In the genomic region with DNA sequence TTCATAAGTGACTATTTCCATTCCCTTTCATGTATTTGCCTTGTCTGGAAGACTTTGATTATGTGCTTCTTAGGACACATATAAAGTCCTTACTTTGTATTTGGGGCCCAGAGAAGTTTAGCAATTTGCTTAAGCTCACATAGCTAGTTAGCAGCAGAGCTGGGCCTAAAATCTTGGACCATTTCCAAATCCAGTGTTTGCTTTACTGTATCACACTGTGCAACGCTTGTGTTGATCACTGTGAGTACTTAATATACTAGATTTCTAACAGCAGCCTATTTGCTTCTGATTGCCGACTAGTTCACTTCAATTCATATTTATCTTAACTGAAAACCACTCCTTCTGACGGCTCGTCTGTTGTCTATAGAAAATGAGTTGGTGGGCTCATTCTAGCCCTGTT, we compare ENCODE assay signal across 17 cellular contexts. TPM values are rescaled to one million over a fixed set of nuclear protein-coding genes. Genes with fewer than 3 reads are reported as not detected.
DNase-seq lines count a peak whose midpoint lies in the region; ATAC-seq, FAIRE-seq and TF ChIP-seq lines count a peak whose summit lies in the region.
"Had no signal": no experiment of that assay in that cellular context is flagged by ENCODE, and none has a peak within 500 bp of the region (broad histone marks: within the 10 kb centered on the region; RNA-seq: fewer than 3 reads in every experiment).

No MANE protein-coding gene starts in this region.

- H3K9me3 Mint-ChIP-seq in CD8-positive, alpha-beta T cell = no peaks in the 10 kb centered on the region
- H3K9me3 Mint-ChIP-seq in stimulated activated memory B cell treated with anti-CD40 and anti-IgM and Interleukin-4, amounts not matched to agents 10 μg/mL and 1 μg/mL and 100 μg/mL, for 72 hours = no peaks in the 10 kb centered on the region
- H3K9me3 Mint-ChIP-seq: activated B cell treated with CpG ODN at 0.5 μM for 24 hours; activated T-helper 17 cell treated with anti-CD3 and anti-CD28 coated beads, Interleukin-2, amount 50 U/mL, for 72 hours; T-helper 1 cell treated with Interleukin-12 subunit alpha and Interleukin-12 subunit beta and Interleukin-4 antibody, amounts not matched to agents 30 μg/mL and 1 μg/mL, for 36 hours had no signal

- TF ChIP-seq POLR2A in H54 (IDR thresholded peaks at IDR 0.05; ENCODE audit: low read depth, low read length) = no peak

- CTCF ChIA-PET in CD8-positive, alpha-beta T cell (lab: Charles Lee) = interaction anchor here (0.7 to 7.2 kb wide), 11 partner anchors 9 to 104 kb away, joined by 3 to 58 read pairs (median 4); no protein-coding TSS in a partner anchor

- H3K4me3 ChIP-seq in CD8-positive, alpha-beta T cell (ENCODE audit: low read depth, low read length) = no peak overlapping the region
- H3K4me3 ChIP-seq in colonic mucosa = no peak overlapping the region
- H3K4me3 ChIP-seq: MG63, suprapubic skin had no signal

- intact Hi-C loops in CD8-positive, alpha-beta T cell (cut with DNase I, micrococcal nuclease) = loop anchor here (5.0 to 10.0 kb wide), 6 partner anchors 90 to 1932 kb away; a partner anchor contains a TSS
- intact Hi-C loops in colonic mucosa (cut with DNase I) = no loop called here

- no peak overlapping the region for H3K27ac ChIP-seq in CD8-positive, alpha-beta T cell (ENCODE audit: low read depth, low read length)
- H3K27ac ChIP-seq in colonic mucosa = no peak overlapping the region
- H3K27ac ChIP-seq: suprapubic skin had no signal

- TF ChIP-seq CTCF in CD8-positive, alpha-beta T cell (IDR thresholded peaks at IDR 0.05) = no peak
- no peak for TF ChIP-seq CTCF in colonic mucosa (IDR thresholded peaks at IDR 0.05)

- no peaks in the 10 kb centered on the region for H3K27me3 Mint-ChIP-seq in CD8-positive, alpha-beta T cell (ENCODE audit: low read depth)
- no peaks in the 10 kb centered on the region for H3K27me3 Mint-ChIP-seq in stimulated activated memory B cell treated with anti-CD40 and anti-IgM and Interleukin-4, amounts not matched to agents 10 μg/mL and 1 μg/mL and 100 μg/mL, for 72 hours
- H3K27me3 Mint-ChIP-seq: activated B cell treated with CpG ODN at 0.5 μM for 24 hours; activated T-helper 17 cell treated with anti-CD3 and anti-CD28 coated beads, Interleukin-2, amount 50 U/mL, for 72 hours had no signal

- peaks cover 22% of the 10 kb centered on the region for H3K36me3 Mint-ChIP-seq in CD8-positive, alpha-beta T cell
- no peaks in the 10 kb centered on the region for H3K36me3 Mint-ChIP-seq in stimulated activated memory B cell treated with anti-CD40 and anti-IgM and Interleukin-4, amounts not matched to agents 10 μg/mL and 1 μg/mL and 100 μg/mL, for 72 hours

- DNase-seq in CD8-positive, alpha-beta T cell = no peak
- DNase-seq in NCI-H1092 treated with DMSO at 0.1 percent for 48 hours (lab: John Stamatoyannopoulos, UW) = peak; percentile 70
- DNase-seq in NCI-H2196 treated with DMSO at 0.1 percent for 48 hours (lab: John Stamatoyannopoulos, UW; ENCODE audit: unreplicated experiment) = peak; percentile 26
- DNase-seq in SHP77 (lab: John Stamatoyannopoulos, UW) = peak; percentile 2 to 29
- no peak for DNase-seq in H54 (ENCODE audit: insufficient read length, low spot score)
- DNase-seq in T-helper 9 cell = no peak
- no peak for DNase-seq in colonic mucosa
- DNase-seq: activated B cell treated with CpG ODN at 0.5 μM for 24 hours; MG63; stimulated activated CD4-positive, alpha-beta T cell treated with anti-CD3 and anti-CD28 coated beads, Interleukin-4, amount 100 ng/mL, for 24 hours had no signal

- H3K27ac Mint-ChIP-seq in CD8-positive, alpha-beta T cell = peak overlapping the region; percentile 16
- no peak overlapping the region for H3K27ac Mint-ChIP-seq in stimulated activated memory B cell treated with anti-CD40 and anti-IgM and Interleukin-4, amounts not matched to agents 10 μg/mL and 1 μg/mL and 100 μg/mL, for 72 hours
- H3K27ac Mint-ChIP-seq: activated B cell treated with CpG ODN at 0.5 μM for 24 hours; activated T-helper 17 cell treated with anti-CD3 and anti-CD28 coated beads, Interleukin-2, amount 50 U/mL, for 72 hours had no signal

- POLR2A ChIA-PET in CD8-positive, alpha-beta T cell (lab: Charles Lee) = interaction anchor here (0.7 to 1.4 kb wide), 5 partner anchors 9 to 58 kb away, joined by 3 to 6 read pairs (median 4); no protein-coding TSS in a partner anchor

- no peak overlapping the region for H3K4me3 Mint-ChIP-seq in CD8-positive, alpha-beta T cell
- H3K4me3 Mint-ChIP-seq in stimulated activated memory B cell treated with anti-CD40 and anti-IgM and Interleukin-4, amounts not matched to agents 10 μg/mL and 1 μg/mL and 100 μg/mL, for 72 hours = no peak overlapping the region

- ATAC-seq in CD8-positive, alpha-beta T cell = no peak
- no peak for ATAC-seq in stimulated activated memory B cell treated with anti-CD40 and anti-IgM and Interleukin-4, amounts not matched to agents 10 μg/mL and 1 μg/mL and 100 μg/mL, for 72 hours
- ATAC-seq: activated T-helper 17 cell treated with anti-CD3 and anti-CD28 coated beads, Interleukin-2, amount 50 U/mL, for 72 hours had no signal

- peaks cover 7% of the 10 kb centered on the region for H3K4me1 ChIP-seq in CD8-positive, alpha-beta T cell (ENCODE audit: insufficient read depth, low read length)
- H3K4me1 ChIP-seq in colonic mucosa = no peaks in the 10 kb centered on the region

- no peaks in the 10 kb centered on the region for H3K36me3 ChIP-seq in CD8-positive, alpha-beta T cell (ENCODE audit: insufficient read depth, low read length)
- H3K36me3 ChIP-seq in colonic mucosa = no peaks in the 10 kb centered on the region
- H3K36me3 ChIP-seq: MG63, suprapubic skin had no signal

- no peak for FAIRE-seq in H54 (lab: Jason Lieb, UNC)
- FAIRE-seq: D721Med had no signal

- peaks cover 22% of the 10 kb centered on the region for H3K4me1 Mint-ChIP-seq in CD8-positive, alpha-beta T cell (ENCODE audit: low read depth)
- H3K4me1 Mint-ChIP-seq in stimulated activated memory B cell treated with anti-CD40 and anti-IgM and Interleukin-4, amounts not matched to agents 10 μg/mL and 1 μg/mL and 100 μg/mL, for 72 hours = peaks cover 32% of the 10 kb centered on the region

- no peaks in the 10 kb centered on the region for H3K27me3 ChIP-seq in CD8-positive, alpha-beta T cell (ENCODE audit: insufficient read depth, low read length)
- H3K27me3 ChIP-seq in colonic mucosa = peaks cover 29% of the 10 kb centered on the region

- no peaks in the 10 kb centered on the region for H3K9me3 ChIP-seq in CD8-positive, alpha-beta T cell (ENCODE audit: low read length)
- H3K9me3 ChIP-seq in colonic mucosa = no peaks in the 10 kb centered on the region
- H3K9me3 ChIP-seq: MG63, suprapubic skin had no signal

- H3K9ac ChIP-seq in colonic mucosa (ENCODE audit: low read depth in 2 of 2, low read length in 2 of 2) = no peak overlapping the region

RNA-seq across cellular contexts. Expression of a gene that starts 2.3 kb away (rescaled TPM):
- total RNA-seq in CD8-positive, alpha-beta T cell = 10 to 100 TPM; 83.6 to 85.1 TPM
- 1 to 10 TPM in 1 of 2 donors, under 1 TPM in 1; 0.93 to 1.4 TPM for total RNA-seq in colonic mucosa
- total RNA-seq: dermis microvascular lymphatic vessel endothelial cell, glomerular endothelial cell had no signal

Comparison
In these comparisons a context has a peak if more than half of its experiments do, and no peak if none do; other contexts are left out.
1. DNase-seq: peak in NCI-H1092 treated with DMSO at 0.1 percent for 48 hours (single experiment), NCI-H2196 treated with DMSO at 0.1 percent for 48 hours (single experiment) and SHP77 (2 of 2); none in CD8-positive, alpha-beta T cell (0 of 7), H54 (single experiment), T-helper 9 cell (single experiment) and colonic mucosa (single experiment).
2. RNA of a gene that starts 2.3 kb away (total RNA-seq): 83.6 to 85.1 TPM in CD8-positive, alpha-beta T cell; 0.93 to 1.4 TPM in colonic mucosa; every median in the first group is over 10 times any median in the second.